9 cellular contexts compared by ENCODE assay signal in genomic region chr17:39668141-39668924, GRCh38. TPM values are rescaled to one million over a fixed set of nuclear protein-coding genes. Genes with fewer than 3 reads are reported as not detected.
DNase-seq lines count a peak whose midpoint lies in the region; FAIRE-seq and TF ChIP-seq lines count a peak whose summit lies in the region.
"Had no signal": no experiment of that assay in that cellular context is flagged by ENCODE, and none has a peak within 500 bp of the region (broad histone marks: within the 10 kb centered on the region; RNA-seq: fewer than 3 reads in every experiment).

TSS of gene PNMT (plus strand) at chr17:39668453. CDS start at chr17:39668476, 23 bp downstream.

- H2AK5ac ChIP-seq in H1 (ENCODE audit: low read depth, low read length): no peak within 1 kb of the TSS

- peak; percentile 84 for DNase-seq in GM12892 (ENCODE audit: insufficient read length)
- peak; percentile 74 for DNase-seq in NCI-H2227 (lab: John Stamatoyannopoulos, UW; ENCODE audit: unreplicated experiment)
- DNase-seq in activated CD8-positive, alpha-beta memory T cell treated with anti-CD3 and anti-CD28 coated beads, Interleukin-2, amount 50 U/mL, for 24 hours (ENCODE audit: extremely low read depth): peak; percentile 29
- peak in 1 of 2 experiments; percentile 87 for DNase-seq in H1 (ENCODE audit: low read depth in 1 of 2, low spot score in 2 of 2)
- DNase-seq in mesothelial cell of epicardium (ENCODE audit: low spot score in 2 of 2, unreplicated experiment in 2 of 2): peak; percentile 69 to 81
- peak; percentile 85 for DNase-seq in stimulated activated CD8-positive, alpha-beta memory T cell treated with anti-CD3 and anti-CD28 coated beads, Interleukin-4, amount 100 ng/mL, for 48 hours
- no peak for DNase-seq in T1000 (lab: John Stamatoyannopoulos, UW)
- no peak for DNase-seq in HCEC 1CT

- H2BK120ac ChIP-seq in H1 (replicated peaks; ENCODE audit: low read depth, low read length): no peak within 1 kb of the TSS

- TF ChIP-seq CTCF in H1 (IDR thresholded peaks at IDR 0.05; ENCODE audit: control extremely low read depth in 1 of 3, insufficient read depth in 1 of 3, low read depth in 1 of 3, low read length in 3 of 3): peak; percentile 63 to 72 (median 67)
- peak; percentile 60 for TF ChIP-seq CTCF in mesothelial cell of epicardium (IDR thresholded peaks at IDR 0.05; ENCODE audit: unreplicated experiment)

- TF ChIP-seq EP300 in H1 (IDR thresholded peaks at IDR 0.05; ENCODE audit: borderline replicate concordance in 1 of 2, low read depth in 2 of 2, low read length in 2 of 2): no peak

- no peak within 1 kb of the TSS for H3K14ac ChIP-seq in H1 (ENCODE audit: insufficient read length)

- H3K23ac ChIP-seq in H1 (ENCODE audit: insufficient read length): no peak within 1 kb of the TSS

- TF ChIP-seq RAD21 in H1 (IDR thresholded peaks at IDR 0.05 in 1 of 2, conservative IDR thresholded peaks at IDR 0.05 in 1 of 2; ENCODE audit: low read depth in 2 of 2, low read length in 2 of 2): peak; percentile 19 to 61; a peak in 3 of 4 replicates

- peak within 1 kb of the TSS; percentile 70 to 79 for H3K4me2 ChIP-seq in H1 (ENCODE audit: insufficient read depth in 1 of 2, low read depth in 2 of 2, low read length in 2 of 2)

- peak within 1 kb of the TSS; percentile 49 for H4K91ac ChIP-seq in H1 (replicated peaks; ENCODE audit: insufficient read length, low read length)

- no peak within 1 kb of the TSS; the same call in 1 of the 2 replicates for H2BK15ac ChIP-seq in H1 (ENCODE audit: low read length)

- H3K36me3 Mint-ChIP-seq in mesothelial cell of epicardium: no peaks in the 10 kb centered on the region

- no peak within 1 kb of the TSS for H3K4ac ChIP-seq in H1 (replicated peaks; ENCODE audit: insufficient read length, low read depth, low read length)

- TF ChIP-seq POLR2A in GM12892 (IDR thresholded peaks at IDR 0.05; ENCODE audit: low read depth, low read length) (no peak), H1 (IDR thresholded peaks at IDR 0.05; ENCODE audit: control extremely low read depth in 1 of 2, low read depth in 2 of 2, low read length in 2 of 2) (no peak)

- no peaks in the 10 kb centered on the region for H3K79me1 ChIP-seq in H1 (ENCODE audit: low read depth, low read length)

- peaks cover 0 to 43% (median 36%) of the 10 kb centered on the region in 4 experiments; a peak in 6 of 7 replicates for H3K4me1 ChIP-seq in H1 (replicated peaks in 1 of 4; ENCODE audit: control insufficient read depth in 3 of 4, insufficient read depth in 4 of 4, low read length in 3 of 4)

- peak within 1 kb of the TSS; percentile 93 for H3K18ac ChIP-seq in H1 (ENCODE audit: extremely low read depth, low read length)

- peak within 1 kb of the TSS; percentile 30 for H4K8ac ChIP-seq in H1 (ENCODE audit: extremely low read depth, insufficient read depth, low read length)

- H2BK20ac ChIP-seq in H1 (ENCODE audit: low read length): no peak within 1 kb of the TSS

- no peak within 1 kb of the TSS for H3K56ac ChIP-seq in H1 (replicated peaks; ENCODE audit: insufficient read length, low read depth, low read length)

- H3K4me1 Mint-ChIP-seq in mesothelial cell of epicardium: peaks cover 12% of the 10 kb centered on the region

- H4K5ac ChIP-seq in H1 (ENCODE audit: insufficient read length, low read depth, low read length): no peak within 1 kb of the TSS

- CTCF ChIA-PET in H1 (lab: Charles Lee; ENCODE audit: partially characterized antibody): interaction anchor here (1.1 to 52.4 kb wide), 12 partner anchors 8 to 121 kb away, joined by 3 to 1885 read pairs (median 7); partner anchors contain the start of genes ERBB2, MIEN1, PGAP3 and PPP1R1B

- 5% methylated on average over 32 of the region's 73 CpGs; no CpG with 5 or more reads in 1 of the 2 experiments for WGBS in H1 (ENCODE audit: extremely low coverage in 1 of 2, insufficient coverage in 1 of 2, insufficient read length in 1 of 2, insufficient replicate concordance in 2 of 2, low coverage in 1 of 2, low lambda C conversion rate in 2 of 2, missing lambda C conversion rate in 1 of 2), 2 experiments

- no peaks in the 10 kb centered on the region for H3K79me2 ChIP-seq in H1 (ENCODE audit: control insufficient read depth in 1 of 2, insufficient read depth in 2 of 2, low read length in 2 of 2)

- H3K27me3 Mint-ChIP-seq in mesothelial cell of epicardium (ENCODE audit: low read depth): peaks cover 65% of the 10 kb centered on the region

- H4K20me1 ChIP-seq in H1 (replicated peaks in 1 of 2; ENCODE audit: control insufficient read depth in 1 of 2, insufficient read depth in 2 of 2, low read length in 2 of 2): peaks cover 0 to 2% of the 10 kb centered on the region in 2 experiments

- H2AFZ ChIP-seq in H1 (ENCODE audit: low read length): no peak within 1 kb of the TSS

- peak within 1 kb of the TSS; percentile 29 to 67 (median 32) for H3K4me3 ChIP-seq in H1 (ENCODE audit: extremely low read depth in 1 of 4, insufficient read depth in 2 of 4, low read depth in 3 of 4, low read length in 4 of 4)

- no peaks in the 10 kb centered on the region for H3K9me3 Mint-ChIP-seq in mesothelial cell of epicardium

- H3K9me3 ChIP-seq in H1 (ENCODE audit: insufficient read depth in 2 of 2, low read depth in 1 of 2, low read length in 1 of 2): no peaks in the 10 kb centered on the region

- no peaks in the 10 kb centered on the region for H3K36me3 ChIP-seq in H1 (ENCODE audit: control insufficient read depth in 2 of 4, insufficient read depth in 4 of 4, low read length in 3 of 4)

- FAIRE-seq in GM12892 (lab: Jason Lieb, UNC): peak; percentile 81
- FAIRE-seq in H1 (lab: Jason Lieb, UNC): no peak
- FAIRE-seq: islet of Langerhans had no signal

- H3K27ac Mint-ChIP-seq in mesothelial cell of epicardium: no peak within 1 kb of the TSS

- H3K4me3 Mint-ChIP-seq in mesothelial cell of epicardium: peak within 1 kb of the TSS; percentile 39

- peak within 1 kb of the TSS in 1 of 4 experiments; percentile 36; a peak in 1 of 7 replicates for H3K9ac ChIP-seq in H1 (replicated peaks in 1 of 4; ENCODE audit: extremely low read depth in 1 of 4, low read depth in 3 of 4, low read length in 3 of 4)

- H2BK12ac ChIP-seq in H1 (ENCODE audit: low read depth, low read length): peak within 1 kb of the TSS; percentile 84; the same call in 1 of the 2 replicates

- peaks cover 11% of the 10 kb centered on the region; the same call in 1 of the 2 replicates for H3K23me2 ChIP-seq in H1 (ENCODE audit: low read depth, low read length)

- peaks cover 0 to 25% (median 6%) of the 10 kb centered on the region in 4 experiments; a peak in 4 of 7 replicates for H3K27me3 ChIP-seq in H1 (replicated peaks in 1 of 4; ENCODE audit: control insufficient read depth in 3 of 4, extremely low read depth in 1 of 4, insufficient read depth in 3 of 4, low read length in 3 of 4)

- H3K27ac ChIP-seq in H1 (ENCODE audit: low read depth, low read length): no peak within 1 kb of the TSS

- H2BK5ac ChIP-seq in H1 (ENCODE audit: low read depth, low read length): 0 out of 2 replicates have a peak within 1 kb of the TSS, but pooled peaks have one; percentile 18

- POLR2A ChIA-PET in H1 (lab: Charles Lee; ENCODE audit: partially characterized antibody): interaction anchor here (0.7 to 32.5 kb wide), 12 partner anchors 8 to 87 kb away, joined by 3 to 708 read pairs (median 4); partner anchors contain the start of genes ERBB2, MIEN1 and PGAP3

TF ChIP-seq in H1, 55 proteins besides CTCF, POLR2A, EP300 and RAD21 (continues in another document):
- TF ChIP-seq POU5F1 (IDR thresholded peaks at IDR 0.05; ENCODE audit: low read depth, low read length) (no peak), TCF12 (IDR thresholded peaks at IDR 0.05; ENCODE audit: low read depth, low read length) (no peak), RXRA (IDR thresholded peaks at IDR 0.05; ENCODE audit: insufficient read depth, low read depth, low read length) (no peak), NANOG (IDR thresholded peaks at IDR 0.05; ENCODE audit: insufficient read depth, low read depth, low read length, poor library complexity, severe bottlenecking) (no peak), HDAC2 (IDR thresholded peaks at IDR 0.05; ENCODE audit: borderline replicate concordance in 1 of 2, low read depth in 2 of 2, low read length in 2 of 2) (peak; percentile 28 to 44; a peak in 2 of 4 replicates), EZH2 (IDR thresholded peaks at IDR 0.05; ENCODE audit: low read depth, low read length, severe bottlenecking) (peak; percentile 30), CREB1 (IDR thresholded peaks at IDR 0.05) (peak; percentile 60), SP1 (IDR thresholded peaks at IDR 0.05; ENCODE audit: low read depth, low read length) (no peak), CBX5 (IDR thresholded peaks at IDR 0.05; ENCODE audit: low read depth, low read length) (no peak)

RNA-seq across cellular contexts. Expression of gene PNMT, which starts in this region (rescaled TPM):
- polyA plus RNA-seq in GM12892 (2012; ENCODE audit: missing spikeins): not detected
- total RNA-seq in H1 (2021; fragmentation: NEBNext Ultra II Directional; extraction: Animal tissue kit (Norgen Biotek cat#: 25700)): 4.4 and 5.6 TPM in 2 replicates
- polyA plus RNA-seq in H1 (2011; rRNA removed): 10.5 and 10.9 TPM in 2 replicates
- polyA plus RNA-seq in H1 (2011; cell fraction: cytosol; rRNA removed): 8.1 TPM
- 10.0 TPM for polyA plus RNA-seq in H1 (2011; cell fraction: nucleus; rRNA removed)
- 4.3 to 8.6 TPM (median 7.6 TPM) in 4 replicates for polyA plus RNA-seq in H1 (2012, experiment 1 of 2)
- 5.6 TPM for polyA plus RNA-seq in H1 (2012, experiment 2 of 2)
- polyA plus RNA-seq in H1 (2013, experiment 1 of 2): 3.4 TPM
- 3.4 TPM for polyA plus RNA-seq in H1 (2013, experiment 2 of 2)
- 0.95 and 1.4 TPM in 2 replicates for polyA minus RNA-seq in H1 (2011; rRNA and poly(A)+ RNA removed)
- polyA minus RNA-seq in H1 (2011; cell fraction: cytosol; rRNA and poly(A)+ RNA removed): 4.9 TPM
- polyA minus RNA-seq in H1 (2011; cell fraction: nucleus; rRNA and poly(A)+ RNA removed): 1.7 TPM
- 1.7 to 2.1 TPM (median 1.7 TPM) in 3 replicates for total RNA-seq in mesothelial cell of epicardium

Comparison
In these comparisons a context has a peak if more than half of its experiments do, and no peak if none do; other contexts are left out.
1. DNase-seq: peak in GM12892 (single experiment), NCI-H2227 (single experiment), activated CD8-positive, alpha-beta memory T cell treated with anti-CD3 and anti-CD28 coated beads, Interleukin-2, amount 50 U/mL, for 24 hours (single experiment), mesothelial cell of epicardium (2 of 2) and stimulated activated CD8-positive, alpha-beta memory T cell treated with anti-CD3 and anti-CD28 coated beads, Interleukin-4, amount 100 ng/mL, for 48 hours (single experiment); none in T1000 (single experiment) and HCEC 1CT (single experiment).